In the genomic region with DNA sequence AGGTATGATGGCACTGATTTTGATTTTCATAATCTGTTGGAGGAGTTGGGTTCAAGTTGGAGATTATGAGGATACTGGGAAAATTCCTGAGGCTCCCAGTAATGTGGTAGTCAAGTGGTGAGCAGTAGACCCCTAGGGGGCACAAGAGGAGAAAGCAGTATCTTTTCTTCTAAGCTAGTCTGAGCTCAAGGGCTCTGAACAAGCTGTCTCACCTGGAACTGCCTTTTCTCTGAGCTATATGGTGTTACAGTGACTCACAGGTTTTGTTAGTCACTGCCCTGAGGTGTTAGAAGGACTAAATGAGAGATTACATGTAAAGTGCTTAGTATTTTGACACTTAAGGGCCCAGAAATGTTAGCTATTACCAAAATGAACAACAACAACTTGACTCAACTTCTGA, we compare ENCODE assay signal across 8 cellular contexts. TPM values are rescaled to one million over a fixed set of nuclear protein-coding genes. Genes with fewer than 3 reads are reported as not detected.
DNase-seq lines count a peak whose midpoint lies in the region; ATAC-seq, FAIRE-seq and TF ChIP-seq lines count a peak whose summit lies in the region.
"Had no signal": no experiment of that assay in that cellular context is flagged by ENCODE, and none has a peak within 500 bp of the region (broad histone marks: within the 10 kb centered on the region; RNA-seq: fewer than 3 reads in every experiment).

No MANE protein-coding gene starts in this region.

- no peak overlapping the region for H3K4me3 Mint-ChIP-seq in activated T-helper 17 cell treated with anti-CD3 and anti-CD28 coated beads, Interleukin-2, amount 50 U/mL, for 72 hours
- H3K4me3 Mint-ChIP-seq in activated T-helper 2 cell treated with anti-CD3 and anti-CD28 coated beads, Interferon-gamma antibody, Interleukin-2, Interleukin-4, amounts not matched to agents 10 μg/mL and 5 μg/mL and 100 μg/mL, durations not matched to agents 14 hours and 24 hours and 36 hours (ENCODE audit: low read depth) = no peak overlapping the region
- H3K4me3 Mint-ChIP-seq: T-cell had no signal

- peak; percentile 84 for FAIRE-seq in H54 (lab: Jason Lieb, UNC)

- H3K4me1 ChIP-seq in lower lobe of right lung = peaks cover 38% of the 10 kb centered on the region

- TF ChIP-seq POLR2A in H54 (IDR thresholded peaks at IDR 0.05; ENCODE audit: low read depth, low read length) = no peak

- no peaks in the 10 kb centered on the region for H3K27me3 ChIP-seq in lower lobe of right lung (ENCODE audit: low read depth)

- peaks cover 77% of the 10 kb centered on the region for H3K36me3 ChIP-seq in lower lobe of right lung

- H3K27ac ChIP-seq in lower lobe of right lung = no peak overlapping the region

- TF ChIP-seq CTCF in lower lobe of right lung (IDR thresholded peaks at IDR 0.05) = no peak

- intact Hi-C loops in lower lobe of right lung (cut with DNase I) = no loop called here
- intact Hi-C loops in activated T-helper 2 cell treated with anti-CD3 and anti-CD28 coated beads, Interferon-gamma antibody, Interleukin-2, Interleukin-4, amounts not matched to agents 10 μg/mL and 5 μg/mL and 100 μg/mL, durations not matched to agents 14 hours and 24 hours and 36 hours (cut with micrococcal nuclease) = no loop called here

- DNase-seq in DMS 273 (lab: John Stamatoyannopoulos, UW; ENCODE audit: unreplicated experiment) (peak; percentile 41), H54 (ENCODE audit: insufficient read length, low spot score) (peak; percentile 26), lower lobe of right lung (no peak)
- DNase-seq in activated T-helper 2 cell treated with anti-CD3 and anti-CD28 coated beads, Interferon-gamma antibody, Interleukin-2, Interleukin-4, amounts not matched to agents 10 μg/mL and 5 μg/mL and 100 μg/mL, durations not matched to agents 14 hours and 24 hours and 36 hours (ENCODE audit: low spot score) = no peak
- DNase-seq in activated CD4-positive, alpha-beta T cell treated with anti-CD3 and anti-CD28 coated beads, Interleukin-2, amount 50 U/mL, for 48 hours = no peak
- DNase-seq: T-cell had no signal

- H3K9me3 ChIP-seq in lower lobe of right lung = no peaks in the 10 kb centered on the region

- no peak overlapping the region for H3K4me3 ChIP-seq in lower lobe of right lung

- H3K27ac Mint-ChIP-seq in activated T-helper 17 cell treated with anti-CD3 and anti-CD28 coated beads, Interleukin-2, amount 50 U/mL, for 72 hours = no peak overlapping the region
- H3K27ac Mint-ChIP-seq in activated T-helper 2 cell treated with anti-CD3 and anti-CD28 coated beads, Interferon-gamma antibody, Interleukin-2, Interleukin-4, amounts not matched to agents 10 μg/mL and 5 μg/mL and 100 μg/mL, durations not matched to agents 14 hours and 24 hours and 36 hours = no peak overlapping the region
- H3K27ac Mint-ChIP-seq: T-cell had no signal

- no peaks in the 10 kb centered on the region for H3K27me3 Mint-ChIP-seq in activated T-helper 17 cell treated with anti-CD3 and anti-CD28 coated beads, Interleukin-2, amount 50 U/mL, for 72 hours
- no peaks in the 10 kb centered on the region for H3K27me3 Mint-ChIP-seq in activated T-helper 2 cell treated with anti-CD3 and anti-CD28 coated beads, Interferon-gamma antibody, Interleukin-2, Interleukin-4, amounts not matched to agents 10 μg/mL and 5 μg/mL and 100 μg/mL, durations not matched to agents 14 hours and 24 hours and 36 hours (ENCODE audit: low read depth)
- H3K27me3 Mint-ChIP-seq: T-cell had no signal

- ATAC-seq in activated T-helper 17 cell treated with anti-CD3 and anti-CD28 coated beads, Interleukin-2, amount 50 U/mL, for 72 hours (replicated peaks) = peak; percentile 100
- ATAC-seq in lower lobe of right lung = peak; percentile 24 to 66
- no peak for ATAC-seq in GM21825 (IDR thresholded peaks at IDR 0.05; ENCODE audit: unreplicated experiment)

- H3K36me3 Mint-ChIP-seq in activated T-helper 17 cell treated with anti-CD3 and anti-CD28 coated beads, Interleukin-2, amount 50 U/mL, for 72 hours (ENCODE audit: low read depth) = no peaks in the 10 kb centered on the region
- peaks cover 55% of the 10 kb centered on the region for H3K36me3 Mint-ChIP-seq in activated T-helper 2 cell treated with anti-CD3 and anti-CD28 coated beads, Interferon-gamma antibody, Interleukin-2, Interleukin-4, amounts not matched to agents 10 μg/mL and 5 μg/mL and 100 μg/mL, durations not matched to agents 14 hours and 24 hours and 36 hours (ENCODE audit: low read depth)

- no peaks in the 10 kb centered on the region for H3K9me3 Mint-ChIP-seq in activated T-helper 17 cell treated with anti-CD3 and anti-CD28 coated beads, Interleukin-2, amount 50 U/mL, for 72 hours
- no peaks in the 10 kb centered on the region for H3K9me3 Mint-ChIP-seq in activated T-helper 2 cell treated with anti-CD3 and anti-CD28 coated beads, Interferon-gamma antibody, Interleukin-2, Interleukin-4, amounts not matched to agents 10 μg/mL and 5 μg/mL and 100 μg/mL, durations not matched to agents 14 hours and 24 hours and 36 hours
- H3K9me3 Mint-ChIP-seq: T-cell had no signal

- H3K4me1 Mint-ChIP-seq in activated T-helper 17 cell treated with anti-CD3 and anti-CD28 coated beads, Interleukin-2, amount 50 U/mL, for 72 hours = peaks cover 6% of the 10 kb centered on the region
- H3K4me1 Mint-ChIP-seq in activated T-helper 2 cell treated with anti-CD3 and anti-CD28 coated beads, Interferon-gamma antibody, Interleukin-2, Interleukin-4, amounts not matched to agents 10 μg/mL and 5 μg/mL and 100 μg/mL, durations not matched to agents 14 hours and 24 hours and 36 hours (ENCODE audit: low read depth) = peaks cover 6% of the 10 kb centered on the region

RNA-seq across cellular contexts. Expression of a gene that starts 42.2 kb away (rescaled TPM):
- total RNA-seq in activated T-helper 17 cell treated with anti-CD3 and anti-CD28 coated beads, Interleukin-2, amount 50 U/mL, for 72 hours = under 1 TPM; 0.29 to 0.67 TPM
- total RNA-seq in lower lobe of right lung = 100 TPM
- 1.1 and 1.5 TPM in 2 replicates for total RNA-seq in activated T-helper 2 cell treated with anti-CD3 and anti-CD28 coated beads, Interferon-gamma antibody, Interleukin-2, Interleukin-4, amounts not matched to agents 10 μg/mL and 5 μg/mL and 100 μg/mL, durations not matched to agents 14 hours and 24 hours and 36 hours

RNA-seq across cellular contexts. Expression of a gene that starts 43.5 kb away (rescaled TPM):
- 10 to 100 TPM; 69.6 to 71.0 TPM for total RNA-seq in activated T-helper 17 cell treated with anti-CD3 and anti-CD28 coated beads, Interleukin-2, amount 50 U/mL, for 72 hours
- 71.8 TPM for total RNA-seq in lower lobe of right lung
- total RNA-seq in activated T-helper 2 cell treated with anti-CD3 and anti-CD28 coated beads, Interferon-gamma antibody, Interleukin-2, Interleukin-4, amounts not matched to agents 10 μg/mL and 5 μg/mL and 100 μg/mL, durations not matched to agents 14 hours and 24 hours and 36 hours = 80.0 and 83.1 TPM in 2 replicates

Comparison
In these comparisons a context has a peak if more than half of its experiments do, and no peak if none do; other contexts are left out.
1. DNase-seq: peak in DMS 273 (single experiment) and H54 (single experiment); none in lower lobe of right lung (single experiment), activated T-helper 2 cell treated with anti-CD3 and anti-CD28 coated beads, Interferon-gamma antibody, Interleukin-2, Interleukin-4, amounts not matched to agents 10 μg/mL and 5 μg/mL and 100 μg/mL, durations not matched to agents 14 hours and 24 hours and 36 hours (single experiment) and activated CD4-positive, alpha-beta T cell treated with anti-CD3 and anti-CD28 coated beads, Interleukin-2, amount 50 U/mL, for 48 hours (0 of 2).
2. RNA of a gene that starts 42.2 kb away (total RNA-seq): 100 TPM in lower lobe of right lung (single experiment); 1.1 to 1.5 TPM in activated T-helper 2 cell treated with anti-CD3 and anti-CD28 coated beads, Interferon-gamma antibody, Interleukin-2, Interleukin-4, amounts not matched to agents 10 μg/mL and 5 μg/mL and 100 μg/mL, durations not matched to agents 14 hours and 24 hours and 36 hours and 0.29 to 0.67 TPM in activated T-helper 17 cell treated with anti-CD3 and anti-CD28 coated beads, Interleukin-2, amount 50 U/mL, for 72 hours; every median in the first group is over 10 times any median in the second.